ENCODE assay signal across 1 cellular context in genomic region chr12:130880411-130880885, GRCh38.
TF ChIP-seq lines count a peak whose summit lies in the region.

No MANE protein-coding gene starts in this region.

TF ChIP-seq in K562, 482 proteins besides CTCF, POLR2A, EP300 and RAD21 (continued from another document):
- no peak for TF ChIP-seq DLX4 (CRISPR knock-in tag; IDR thresholded peaks at IDR 0.05)
- TF ChIP-seq HDAC1 (IDR thresholded peaks at IDR 0.05), result peak in 1 of 2 experiments; percentile 23; a peak in 1 of 4 replicates
- no peak for TF ChIP-seq SLC30A9 (CRISPR knock-in tag; IDR thresholded peaks at IDR 0.05)
- TF ChIP-seq, protein P1, sequence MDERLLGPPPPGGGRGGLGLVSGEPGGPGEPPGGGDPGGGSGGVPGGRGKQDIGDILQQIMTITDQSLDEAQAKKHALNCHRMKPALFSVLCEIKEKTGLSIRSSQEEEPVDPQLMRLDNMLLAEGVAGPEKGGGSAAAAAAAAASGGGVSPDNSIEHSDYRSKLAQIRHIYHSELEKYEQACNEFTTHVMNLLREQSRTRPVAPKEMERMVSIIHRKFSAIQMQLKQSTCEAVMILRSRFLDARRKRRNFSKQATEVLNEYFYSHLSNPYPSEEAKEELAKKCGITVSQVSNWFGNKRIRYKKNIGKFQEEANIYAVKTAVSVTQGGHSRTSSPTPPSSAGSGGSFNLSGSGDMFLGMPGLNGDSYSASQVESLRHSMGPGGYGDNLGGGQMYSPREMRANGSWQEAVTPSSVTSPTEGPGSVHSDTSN (CRISPR knock-in tag; IDR thresholded peaks at IDR 0.05; ENCODE audit: low read depth), result no peak
- TF ChIP-seq, protein P1 (tag; conservative IDR thresholded peaks at IDR 0.05; ENCODE audit: low read depth), result 0 out of 2 replicates have a peak, but pooled peaks have one; percentile 17
- no peak for TF ChIP-seq HNRNPUL1 (IDR thresholded peaks at IDR 0.05; ENCODE audit: low read length)
- TF ChIP-seq, protein P2, sequence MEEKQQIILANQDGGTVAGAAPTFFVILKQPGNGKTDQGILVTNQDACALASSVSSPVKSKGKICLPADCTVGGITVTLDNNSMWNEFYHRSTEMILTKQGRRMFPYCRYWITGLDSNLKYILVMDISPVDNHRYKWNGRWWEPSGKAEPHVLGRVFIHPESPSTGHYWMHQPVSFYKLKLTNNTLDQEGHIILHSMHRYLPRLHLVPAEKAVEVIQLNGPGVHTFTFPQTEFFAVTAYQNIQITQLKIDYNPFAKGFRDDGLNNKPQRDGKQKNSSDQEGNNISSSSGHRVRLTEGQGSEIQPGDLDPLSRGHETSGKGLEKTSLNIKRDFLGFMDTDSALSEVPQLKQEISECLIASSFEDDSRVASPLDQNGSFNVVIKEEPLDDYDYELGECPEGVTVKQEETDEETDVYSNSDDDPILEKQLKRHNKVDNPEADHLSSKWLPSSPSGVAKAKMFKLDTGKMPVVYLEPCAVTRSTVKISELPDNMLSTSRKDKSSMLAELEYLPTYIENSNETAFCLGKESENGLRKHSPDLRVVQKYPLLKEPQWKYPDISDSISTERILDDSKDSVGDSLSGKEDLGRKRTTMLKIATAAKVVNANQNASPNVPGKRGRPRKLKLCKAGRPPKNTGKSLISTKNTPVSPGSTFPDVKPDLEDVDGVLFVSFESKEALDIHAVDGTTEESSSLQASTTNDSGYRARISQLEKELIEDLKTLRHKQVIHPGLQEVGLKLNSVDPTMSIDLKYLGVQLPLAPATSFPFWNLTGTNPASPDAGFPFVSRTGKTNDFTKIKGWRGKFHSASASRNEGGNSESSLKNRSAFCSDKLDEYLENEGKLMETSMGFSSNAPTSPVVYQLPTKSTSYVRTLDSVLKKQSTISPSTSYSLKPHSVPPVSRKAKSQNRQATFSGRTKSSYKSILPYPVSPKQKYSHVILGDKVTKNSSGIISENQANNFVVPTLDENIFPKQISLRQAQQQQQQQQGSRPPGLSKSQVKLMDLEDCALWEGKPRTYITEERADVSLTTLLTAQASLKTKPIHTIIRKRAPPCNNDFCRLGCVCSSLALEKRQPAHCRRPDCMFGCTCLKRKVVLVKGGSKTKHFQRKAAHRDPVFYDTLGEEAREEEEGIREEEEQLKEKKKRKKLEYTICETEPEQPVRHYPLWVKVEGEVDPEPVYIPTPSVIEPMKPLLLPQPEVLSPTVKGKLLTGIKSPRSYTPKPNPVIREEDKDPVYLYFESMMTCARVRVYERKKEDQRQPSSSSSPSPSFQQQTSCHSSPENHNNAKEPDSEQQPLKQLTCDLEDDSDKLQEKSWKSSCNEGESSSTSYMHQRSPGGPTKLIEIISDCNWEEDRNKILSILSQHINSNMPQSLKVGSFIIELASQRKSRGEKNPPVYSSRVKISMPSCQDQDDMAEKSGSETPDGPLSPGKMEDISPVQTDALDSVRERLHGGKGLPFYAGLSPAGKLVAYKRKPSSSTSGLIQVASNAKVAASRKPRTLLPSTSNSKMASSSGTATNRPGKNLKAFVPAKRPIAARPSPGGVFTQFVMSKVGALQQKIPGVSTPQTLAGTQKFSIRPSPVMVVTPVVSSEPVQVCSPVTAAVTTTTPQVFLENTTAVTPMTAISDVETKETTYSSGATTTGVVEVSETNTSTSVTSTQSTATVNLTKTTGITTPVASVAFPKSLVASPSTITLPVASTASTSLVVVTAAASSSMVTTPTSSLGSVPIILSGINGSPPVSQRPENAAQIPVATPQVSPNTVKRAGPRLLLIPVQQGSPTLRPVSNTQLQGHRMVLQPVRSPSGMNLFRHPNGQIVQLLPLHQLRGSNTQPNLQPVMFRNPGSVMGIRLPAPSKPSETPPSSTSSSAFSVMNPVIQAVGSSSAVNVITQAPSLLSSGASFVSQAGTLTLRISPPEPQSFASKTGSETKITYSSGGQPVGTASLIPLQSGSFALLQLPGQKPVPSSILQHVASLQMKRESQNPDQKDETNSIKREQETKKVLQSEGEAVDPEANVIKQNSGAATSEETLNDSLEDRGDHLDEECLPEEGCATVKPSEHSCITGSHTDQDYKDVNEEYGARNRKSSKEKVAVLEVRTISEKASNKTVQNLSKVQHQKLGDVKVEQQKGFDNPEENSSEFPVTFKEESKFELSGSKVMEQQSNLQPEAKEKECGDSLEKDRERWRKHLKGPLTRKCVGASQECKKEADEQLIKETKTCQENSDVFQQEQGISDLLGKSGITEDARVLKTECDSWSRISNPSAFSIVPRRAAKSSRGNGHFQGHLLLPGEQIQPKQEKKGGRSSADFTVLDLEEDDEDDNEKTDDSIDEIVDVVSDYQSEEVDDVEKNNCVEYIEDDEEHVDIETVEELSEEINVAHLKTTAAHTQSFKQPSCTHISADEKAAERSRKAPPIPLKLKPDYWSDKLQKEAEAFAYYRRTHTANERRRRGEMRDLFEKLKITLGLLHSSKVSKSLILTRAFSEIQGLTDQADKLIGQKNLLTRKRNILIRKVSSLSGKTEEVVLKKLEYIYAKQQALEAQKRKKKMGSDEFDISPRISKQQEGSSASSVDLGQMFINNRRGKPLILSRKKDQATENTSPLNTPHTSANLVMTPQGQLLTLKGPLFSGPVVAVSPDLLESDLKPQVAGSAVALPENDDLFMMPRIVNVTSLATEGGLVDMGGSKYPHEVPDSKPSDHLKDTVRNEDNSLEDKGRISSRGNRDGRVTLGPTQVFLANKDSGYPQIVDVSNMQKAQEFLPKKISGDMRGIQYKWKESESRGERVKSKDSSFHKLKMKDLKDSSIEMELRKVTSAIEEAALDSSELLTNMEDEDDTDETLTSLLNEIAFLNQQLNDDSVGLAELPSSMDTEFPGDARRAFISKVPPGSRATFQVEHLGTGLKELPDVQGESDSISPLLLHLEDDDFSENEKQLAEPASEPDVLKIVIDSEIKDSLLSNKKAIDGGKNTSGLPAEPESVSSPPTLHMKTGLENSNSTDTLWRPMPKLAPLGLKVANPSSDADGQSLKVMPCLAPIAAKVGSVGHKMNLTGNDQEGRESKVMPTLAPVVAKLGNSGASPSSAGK (IDR thresholded peaks at IDR 0.05), result 0 out of 2 replicates have a peak, but pooled peaks have one; percentile 15
